In genomic region chr12:13044859-13045384, GRCh38 we compare ENCODE assay signal across 7 cellular contexts. TPM values are rescaled to one million over a fixed set of nuclear protein-coding genes. Genes with fewer than 3 reads are reported as not detected.
DNase-seq lines count a peak whose midpoint lies in the region; ATAC-seq and TF ChIP-seq lines count a peak whose summit lies in the region.

No MANE protein-coding gene starts in this region.

- H3K9me2 ChIP-seq in GM23248 (ENCODE audit: insufficient read depth): no peaks in the 10 kb centered on the region

- peak overlapping the region; percentile 97 for H2AFZ ChIP-seq in GM23248

- peak overlapping the region; percentile 47 for H3K9ac ChIP-seq in GM23248

- no peaks in the 10 kb centered on the region for H3K36me3 ChIP-seq in GM23248 (ENCODE audit: low read depth)

- peak overlapping the region; percentile 78 for H3K4me2 ChIP-seq in GM23248 (ENCODE audit: unreplicated experiment)

- H3K9me3 ChIP-seq in GM23248 (ENCODE audit: low read depth): no peaks in the 10 kb centered on the region

- H3K27ac ChIP-seq in GM23248 (no peak overlapping the region), skin epidermis (peak overlapping the region in 17 of 21 experiments; percentile 52 to 90 (median 80))

- no peaks in the 10 kb centered on the region for H4K20me1 ChIP-seq in GM23248 (ENCODE audit: insufficient read depth)

- DNase-seq in GM23248: peak; percentile 51
- peak; percentile 4 for DNase-seq in foreskin melanocyte
- DNase-seq in NCI-H187 treated with DMSO at 0.1 percent for 48 hours (lab: John Stamatoyannopoulos, UW): no peak
- no peak for DNase-seq in SW 1271 (lab: John Stamatoyannopoulos, UW)
- DNase-seq in NCI-H526 (lab: John Stamatoyannopoulos, UW): no peak

- H3F3A ChIP-seq in GM23248 (ENCODE audit: insufficient read depth): peaks cover 8% of the 10 kb centered on the region

- in situ Hi-C loops in GM23248 (cut with MboI): loop anchor here (25.0 kb wide), 1 partner anchor 492 kb away; no protein-coding TSS in a partner anchor

- H3K27me3 ChIP-seq in GM23248 (replicated peaks; ENCODE audit: insufficient read depth): no peaks in the 10 kb centered on the region

- H3K4me1 ChIP-seq in GM23248 (ENCODE audit: insufficient read depth): peaks cover 9% of the 10 kb centered on the region

- peak; percentile 54 for ATAC-seq in SK-N-SH treated with all-trans-retinoic acid at 6 μM for 48 hours

- H3K4me3 ChIP-seq in GM23248 (peak overlapping the region; percentile 90), skin epidermis (peak overlapping the region; percentile 78 to 100 (median 99))

- 1 to 3% methylated on average over 8 of the region's 8 CpGs for WGBS in GM23248 (ENCODE audit: low coverage in 1 of 2, low lambda C conversion rate in 2 of 2, missing lambda C conversion rate in 2 of 2), 2 experiments

- peaks cover 44% of the 10 kb centered on the region for H3K79me2 ChIP-seq in GM23248 (ENCODE audit: insufficient read depth)

TF ChIP-seq in SK-N-SH treated with all-trans-retinoic acid at 6 μM for 48 hours, 23 proteins besides CTCF, POLR2A, EP300 and RAD21:
- no peak for TF ChIP-seq POU6F1 (CRISPR knock-in tag; IDR thresholded peaks at IDR 0.05; ENCODE audit: borderline replicate concordance, low read depth)
- no peak for TF ChIP-seq PATZ1 (CRISPR knock-in tag; IDR thresholded peaks at IDR 0.05; ENCODE audit: borderline replicate concordance)
- TF ChIP-seq CSRNP3 (CRISPR knock-in tag; IDR thresholded peaks at IDR 0.05): no peak
- TF ChIP-seq CSDC2 (CRISPR knock-in tag; IDR thresholded peaks at IDR 0.05): no peak
- no peak for TF ChIP-seq ZNF565 (CRISPR knock-in tag; conservative IDR thresholded peaks at IDR 0.05; ENCODE audit: low read depth)
- TF ChIP-seq TCF4 (CRISPR knock-in tag; IDR thresholded peaks at IDR 0.05; ENCODE audit: borderline replicate concordance): no peak
- no peak for TF ChIP-seq ZFP3 (CRISPR knock-in tag; IDR thresholded peaks at IDR 0.05)
- no peak for TF ChIP-seq RARB (CRISPR knock-in tag; IDR thresholded peaks at IDR 0.05)
TF ChIP-seq in SK-N-SH treated with all-trans-retinoic acid at 6 μM for 48 hours: peak in this region for 0.

RNA-seq across cellular contexts. Expression of gene FAM234B, which starts 0.7 kb away (rescaled TPM):
- 5.0 and 6.4 TPM in 2 replicates for total RNA-seq in GM23248 (2014; rRNA removed; shearing (Covaris generic))
- polyA plus RNA-seq in GM23248 (2016; fragmentation: Nextera tagmentation; extraction: Ambion mirVana): 5.1 and 5.6 TPM in 2 replicates

RNA-seq across cellular contexts. Expression of gene HEBP1, which starts 44.9 kb away (rescaled TPM):
- 14.5 and 17.4 TPM in 2 replicates for total RNA-seq in GM23248 (2014; rRNA removed; shearing (Covaris generic))
- 83.0 and 92.9 TPM in 2 replicates for polyA plus RNA-seq in GM23248 (2016; fragmentation: Nextera tagmentation; extraction: Ambion mirVana)

RNA-seq across cellular contexts. Expression of gene GSG1, which starts 58.5 kb away (rescaled TPM):
- 0.86 and 1.3 TPM in 2 replicates for total RNA-seq in GM23248 (2014; rRNA removed; shearing (Covaris generic))
- 2.0 and 2.9 TPM in 2 replicates for polyA plus RNA-seq in GM23248 (2016; fragmentation: Nextera tagmentation; extraction: Ambion mirVana)

Comparison
In these comparisons a context has a peak if more than half of its experiments do, and no peak if none do; other contexts are left out.
1. DNase-seq: peak in GM23248 (single experiment) and foreskin melanocyte (single experiment); none in NCI-H187 treated with DMSO at 0.1 percent for 48 hours (single experiment), SW 1271 (0 of 2) and NCI-H526 (0 of 2).